18 cellular contexts compared by ENCODE assay signal in genomic region chr11:82507288-82507687, GRCh38.
"Had no signal": no experiment of that assay in that cellular context is flagged by ENCODE, and none has a peak within 500 bp of the region (broad histone marks: within the 10 kb centered on the region; RNA-seq: fewer than 3 reads in every experiment).

No MANE protein-coding gene starts in this region.

- DNase-seq: activated CD8-positive, alpha-beta memory T cell treated with anti-CD3 and anti-CD28 coated beads, Interleukin-2, amount 50 U/mL, for 48 hours; activated naive CD4-positive, alpha-beta T cell treated with Interleukin-2 at 50 U/mL for 16 hours; activated naive CD8-positive, alpha-beta T cell treated with anti-CD3 and anti-CD28 coated beads, Interleukin-2, amount 10 ng/mL, durations not matched to agents 7 days and 5 days; activated T-cell treated with anti-CD3 and anti-CD28 coated beads, Interleukin-2, amount 50 U/mL, for 4 hours; amniotic stem cell; effector memory CD8-positive, alpha-beta T cell; glutamatergic neuron; kidney glomerular epithelial cell; left lung; midbrain; natural killer cell; small intestine; stimulated activated CD4-positive, alpha-beta T cell treated with anti-CD3 and anti-CD28 coated beads, Interleukin-15, amount 100 ng/mL, for 24 hours; stimulated activated CD4-positive, alpha-beta T cell treated with anti-CD3 and anti-CD28 coated beads, Interleukin-2, amount 100 ng/mL, for 48 hours; stimulated activated CD8-positive, alpha-beta memory T cell treated with anti-CD3 and anti-CD28 coated beads, Interleukin-4, amount 100 ng/mL, for 48 hours; stimulated activated naive B cell treated with anti-CD40 and anti-IgM and Interleukin-4, amounts not matched to agents 10 μg/mL and 1 μg/mL and 100 μg/mL, for 72 hours; testis; uterus had no signal
